In genomic region chr4:107757860-107758476, GRCh38 we compare ENCODE assay signal across 8 cellular contexts. TPM values are rescaled to one million over a fixed set of nuclear protein-coding genes. Genes with fewer than 3 reads are reported as not detected.
A peak's percentile ranks its signal among the peaks of the same experiment; 100 is the strongest.
DNase-seq lines count a peak whose midpoint lies in the region; ATAC-seq, FAIRE-seq and TF ChIP-seq lines count a peak whose summit lies in the region.

No MANE protein-coding gene starts in this region.

- ATAC-seq in HG02763 (IDR thresholded peaks at IDR 0.05; ENCODE audit: unreplicated experiment), result no peak

- TF ChIP-seq CTCF in astrocyte (IDR thresholded peaks at IDR 0.05; ENCODE audit: insufficient read depth, low read depth, low read length), result peak; percentile 25
- peak; percentile 50 for TF ChIP-seq CTCF in liver (IDR thresholded peaks at IDR 0.05; ENCODE audit: low read depth, low read length, missing input control)

- H3K9me3 ChIP-seq in astrocyte (ENCODE audit: insufficient read depth, low read depth, low read length), result no peaks in the 10 kb centered on the region
- H3K9me3 ChIP-seq in liver (ENCODE audit: control insufficient read depth in 4 of 4, low read length in 3 of 4), result no peaks in the 10 kb centered on the region

- H3K9ac ChIP-seq in astrocyte (ENCODE audit: low read length) (no peak overlapping the region), liver (ENCODE audit: low read depth in 1 of 2, low read length in 2 of 2) (no peak overlapping the region)

- H3K36me3 ChIP-seq in astrocyte (ENCODE audit: insufficient read depth, low read length) (no peaks in the 10 kb centered on the region), liver (ENCODE audit: control insufficient read depth in 4 of 4, insufficient read depth in 3 of 4, low read depth in 1 of 4, low read length in 3 of 4) (no peaks in the 10 kb centered on the region)

- H3K27ac ChIP-seq in astrocyte (ENCODE audit: low read depth, low read length) (no peak overlapping the region), liver (ENCODE audit: low read depth in 1 of 2, low read length in 2 of 2) (no peak overlapping the region)

- no peak for FAIRE-seq in astrocyte (lab: Jason Lieb, UNC)
- FAIRE-seq in GM12892 (lab: Jason Lieb, UNC), result no peak

- H3K9me3 Mint-ChIP-seq in astrocyte (ENCODE audit: unreplicated experiment), result no peaks in the 10 kb centered on the region
- no peaks in the 10 kb centered on the region for H3K9me3 Mint-ChIP-seq in activated naive CD4-positive, alpha-beta T cell treated with anti-CD3 and anti-CD28 coated beads, Interleukin-2, amount 10 ng/mL, durations not matched to agents 7 days and 5 days

- no peak overlapping the region for H2AFZ ChIP-seq in astrocyte (ENCODE audit: low read depth, low read length)

- peak; percentile 78 to 79 for TF ChIP-seq RAD21 in liver (IDR thresholded peaks at IDR 0.05)

- H3K27me3 ChIP-seq in astrocyte (ENCODE audit: insufficient read depth, low read length), result peaks cover 11% of the 10 kb centered on the region
- H3K27me3 ChIP-seq in liver (ENCODE audit: control insufficient read depth in 4 of 4, insufficient read depth in 4 of 4, low read length in 3 of 4), result no peaks in the 10 kb centered on the region

- H3K4me1 ChIP-seq in astrocyte (ENCODE audit: insufficient read depth, low read length) (no peaks in the 10 kb centered on the region), liver (ENCODE audit: control insufficient read depth in 4 of 4, insufficient read depth in 4 of 4, low read length in 3 of 4) (peaks cover 3 to 6% (median 3%) of the 10 kb centered on the region in 4 donors)

- no peaks in the 10 kb centered on the region for H3K27me3 Mint-ChIP-seq in astrocyte (ENCODE audit: low read depth, unreplicated experiment)
- peaks cover 8% of the 10 kb centered on the region for H3K27me3 Mint-ChIP-seq in activated naive CD4-positive, alpha-beta T cell treated with anti-CD3 and anti-CD28 coated beads, Interleukin-2, amount 10 ng/mL, durations not matched to agents 7 days and 5 days

- H4K20me1 ChIP-seq in astrocyte (ENCODE audit: insufficient read depth, low read length), result no peaks in the 10 kb centered on the region

- H3K27ac Mint-ChIP-seq in astrocyte (ENCODE audit: unreplicated experiment), result peak overlapping the region; percentile 67
- no peak overlapping the region for H3K27ac Mint-ChIP-seq in activated naive CD4-positive, alpha-beta T cell treated with anti-CD3 and anti-CD28 coated beads, Interleukin-2, amount 10 ng/mL, durations not matched to agents 7 days and 5 days

- H3K4me3 ChIP-seq in astrocyte (ENCODE audit: insufficient read depth, low read depth, low read length) (no peak overlapping the region), liver (ENCODE audit: low read depth in 1 of 3, low read length in 3 of 3) (no peak overlapping the region)

- CTCF ChIA-PET in activated naive CD4-positive, alpha-beta T cell treated with anti-CD3 and anti-CD28 coated beads, Interleukin-2, amount 10 ng/mL, durations not matched to agents 7 days and 5 days (lab: Charles Lee), result interaction anchor here (0.6 to 2.2 kb wide), 10 partner anchors 10 to 164 kb away, joined by 3 to 11 read pairs (median 3); no protein-coding TSS in a partner anchor

- TF ChIP-seq POLR2A in GM12892 (IDR thresholded peaks at IDR 0.05; ENCODE audit: low read depth, low read length), result no peak

- H3K4me3 Mint-ChIP-seq in astrocyte (ENCODE audit: unreplicated experiment), result no peak overlapping the region
- no peak overlapping the region for H3K4me3 Mint-ChIP-seq in activated naive CD4-positive, alpha-beta T cell treated with anti-CD3 and anti-CD28 coated beads, Interleukin-2, amount 10 ng/mL, durations not matched to agents 7 days and 5 days

- DNase-seq in NCI-H2171 treated with DMSO at 0.1 percent for 48 hours (lab: John Stamatoyannopoulos, UW), result peak; percentile 1
- no peak for DNase-seq in NCI-H2171 (lab: John Stamatoyannopoulos, UW)
- peak; percentile 24 for DNase-seq in M059J (ENCODE audit: low read depth)
- peak; percentile 11 for DNase-seq in astrocyte (ENCODE audit: low read depth)
- DNase-seq in activated naive CD4-positive, alpha-beta T cell treated with anti-CD3 and anti-CD28 coated beads, Interleukin-2, amount 10 ng/mL, durations not matched to agents 7 days and 5 days, result no peak
- DNase-seq in GM12892 (ENCODE audit: insufficient read length), result no peak

- WGBS in liver, result 44% methylated on average over 2 of the region's 2 CpGs

- no peaks in the 10 kb centered on the region for H3K79me2 ChIP-seq in astrocyte (ENCODE audit: insufficient read depth, low read length)

- H3K4me1 Mint-ChIP-seq in astrocyte (ENCODE audit: low read depth, unreplicated experiment), result peaks cover 11% of the 10 kb centered on the region
- no peaks in the 10 kb centered on the region for H3K4me1 Mint-ChIP-seq in activated naive CD4-positive, alpha-beta T cell treated with anti-CD3 and anti-CD28 coated beads, Interleukin-2, amount 10 ng/mL, durations not matched to agents 7 days and 5 days

- H3K36me3 Mint-ChIP-seq in astrocyte (ENCODE audit: low read depth, unreplicated experiment), result no peaks in the 10 kb centered on the region
- H3K36me3 Mint-ChIP-seq in activated naive CD4-positive, alpha-beta T cell treated with anti-CD3 and anti-CD28 coated beads, Interleukin-2, amount 10 ng/mL, durations not matched to agents 7 days and 5 days, result no peaks in the 10 kb centered on the region

- no peak overlapping the region for H3K4me2 ChIP-seq in astrocyte (ENCODE audit: low read length)

TF ChIP-seq in liver, 16 proteins besides CTCF, POLR2A, EP300 and RAD21:
- TF ChIP-seq, protein P1, sequence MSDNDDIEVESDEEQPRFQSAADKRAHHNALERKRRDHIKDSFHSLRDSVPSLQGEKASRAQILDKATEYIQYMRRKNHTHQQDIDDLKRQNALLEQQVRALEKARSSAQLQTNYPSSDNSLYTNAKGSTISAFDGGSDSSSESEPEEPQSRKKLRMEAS (IDR thresholded peaks at IDR 0.05), result no peak
- TF ChIP-seq NR2F2 (IDR thresholded peaks at IDR 0.05) (no peak), ZBTB33 (IDR thresholded peaks at IDR 0.05) (no peak), FOXA2 (IDR thresholded peaks at IDR 0.05) (no peak), EGR1 (IDR thresholded peaks at IDR 0.05; ENCODE audit: low read depth in 2 of 2) (no peak)

RNA-seq across cellular contexts. Expression of gene PAPSS1, which starts 37.9 kb away (rescaled TPM):
- total RNA-seq in M059J (2014; rRNA removed; shearing (Covaris generic)), result 55.4 and 65.5 TPM in 2 replicates
- total RNA-seq in astrocyte (100 and 102 TPM in 2 replicates), liver (10 to 100 TPM in 1 of 2 donors, 1 to 10 TPM in 1; 5.9 to 17.8 TPM)
- 1 to 10 TPM; 5.7 to 6.0 TPM for polyA plus RNA-seq in liver
- 35.2 TPM for polyA plus RNA-seq in GM12892 (2012; ENCODE audit: missing spikeins)

Comparison
In these comparisons a context has a peak if more than half of its experiments do, and no peak if none do; other contexts are left out.
1. DNase-seq: peak in NCI-H2171 treated with DMSO at 0.1 percent for 48 hours (single experiment), M059J (single experiment) and astrocyte (single experiment); none in NCI-H2171 (single experiment), activated naive CD4-positive, alpha-beta T cell treated with anti-CD3 and anti-CD28 coated beads, Interleukin-2, amount 10 ng/mL, durations not matched to agents 7 days and 5 days (single experiment) and GM12892 (single experiment).